In the genomic region with DNA sequence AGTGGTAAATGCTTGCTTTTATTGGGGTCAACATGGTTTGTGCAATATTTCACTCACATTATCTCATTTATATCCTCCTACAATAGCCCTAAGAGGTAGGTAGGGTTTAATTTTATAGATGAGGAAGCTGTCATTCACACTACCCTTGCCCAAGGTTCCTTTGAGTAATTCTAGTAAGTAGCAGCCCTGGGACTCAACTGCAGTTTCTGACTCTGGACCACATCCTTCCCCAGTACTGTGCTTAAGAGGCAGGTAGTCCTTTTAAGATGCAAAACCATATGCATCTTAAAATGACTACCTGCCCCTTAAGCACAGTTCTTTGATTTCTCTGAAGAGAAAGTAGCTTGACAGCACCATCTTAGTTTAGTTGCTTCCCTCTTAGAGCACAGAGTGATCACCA, we compare ENCODE assay signal across 31 cellular contexts. TPM values are rescaled to one million over a fixed set of nuclear protein-coding genes. Genes with fewer than 3 reads are reported as not detected.
DNase-seq lines count a peak whose midpoint lies in the region; ATAC-seq lines count a peak whose summit lies in the region.
"Had no signal": no experiment of that assay in that cellular context is flagged by ENCODE, and none has a peak within 500 bp of the region (broad histone marks: within the 10 kb centered on the region; RNA-seq: fewer than 3 reads in every experiment).

No MANE protein-coding gene starts in this region.

- H3K27ac Mint-ChIP-seq in activated T-helper 17 cell treated with anti-CD3 and anti-CD28 coated beads, Interleukin-2, amount 50 U/mL, for 72 hours: no peak overlapping the region
- H3K27ac Mint-ChIP-seq: activated naive CD4-positive, alpha-beta T cell treated with anti-CD3 and anti-CD28 coated beads for 36 hours; mesothelial cell of epicardium had no signal

- ATAC-seq in GM18867 (IDR thresholded peaks at IDR 0.05; ENCODE audit: unreplicated experiment): peak; percentile 87
- ATAC-seq in GM19452 (IDR thresholded peaks at IDR 0.05; ENCODE audit: unreplicated experiment): peak; percentile 66
- peak; percentile 61 for ATAC-seq in HG03097 (IDR thresholded peaks at IDR 0.05; ENCODE audit: low FRiP score, unreplicated experiment)
- ATAC-seq in activated T-helper 17 cell treated with anti-CD3 and anti-CD28 coated beads, Interleukin-2, amount 50 U/mL, for 72 hours (replicated peaks): peak; percentile 90
- ATAC-seq in HG03039 (IDR thresholded peaks at IDR 0.05; ENCODE audit: unreplicated experiment): no peak
- ATAC-seq: K562; naive thymus-derived CD4-positive, alpha-beta T cell; psoas muscle had no signal

- no peaks in the 10 kb centered on the region for H3K9me3 Mint-ChIP-seq in activated T-helper 17 cell treated with anti-CD3 and anti-CD28 coated beads, Interleukin-2, amount 50 U/mL, for 72 hours
- H3K9me3 Mint-ChIP-seq: activated naive CD4-positive, alpha-beta T cell treated with anti-CD3 and anti-CD28 coated beads for 36 hours; mesothelial cell of epicardium; naive thymus-derived CD4-positive, alpha-beta T cell; T-cell had no signal

- DNase-seq in NCI-H226 (no peak), SKM-1 treated with dmso at 0.1 percent for 144 hours (lab: John Stamatoyannopoulos, UW; ENCODE audit: unreplicated experiment) (no peak)
- DNase-seq: activated naive CD4-positive, alpha-beta T cell treated with anti-CD3 and anti-CD28 coated beads for 36 hours; activated T-cell treated with anti-CD3 and anti-CD28 coated beads, Interleukin-2, amount 50 U/mL, for 48 hours; anterior cingulate cortex; effector CD8-positive, alpha-beta T cell; H7; NCI-H1105 treated with DMSO at 0.1 percent for 48 hours; NCI-H2081; NCI-H2227 treated with DMSO at 0.1 percent for 48 hours; NCI-H69; nucleus accumbens; psoas muscle; stimulated activated CD4-positive, alpha-beta T cell treated with anti-CD3 and anti-CD28 coated beads, Interleukin-15, amount 100 ng/mL, for 24 hours; stimulated activated naive CD4-positive, alpha-beta T cell; T-cell had no signal

- H3K4me1 Mint-ChIP-seq in activated T-helper 17 cell treated with anti-CD3 and anti-CD28 coated beads, Interleukin-2, amount 50 U/mL, for 72 hours: no peaks in the 10 kb centered on the region

- H3K27me3 Mint-ChIP-seq in activated T-helper 17 cell treated with anti-CD3 and anti-CD28 coated beads, Interleukin-2, amount 50 U/mL, for 72 hours: no peaks in the 10 kb centered on the region
- H3K27me3 Mint-ChIP-seq: naive thymus-derived CD4-positive, alpha-beta T cell; T-cell had no signal

- no peaks in the 10 kb centered on the region for H3K36me3 Mint-ChIP-seq in activated T-helper 17 cell treated with anti-CD3 and anti-CD28 coated beads, Interleukin-2, amount 50 U/mL, for 72 hours (ENCODE audit: low read depth)
- H3K36me3 Mint-ChIP-seq: mesothelial cell of epicardium had no signal

- no peak overlapping the region for H3K4me3 Mint-ChIP-seq in activated T-helper 17 cell treated with anti-CD3 and anti-CD28 coated beads, Interleukin-2, amount 50 U/mL, for 72 hours
- H3K4me3 Mint-ChIP-seq: activated naive CD4-positive, alpha-beta T cell treated with anti-CD3 and anti-CD28 coated beads for 36 hours; mesothelial cell of epicardium; T-cell had no signal

RNA-seq across cellular contexts. Expression of a gene that starts 15.7 kb away (rescaled TPM):
- total RNA-seq in activated T-helper 17 cell treated with anti-CD3 and anti-CD28 coated beads, Interleukin-2, amount 50 U/mL, for 72 hours: not detected
- total RNA-seq: activated naive CD4-positive, alpha-beta T cell treated with anti-CD3 and anti-CD28 coated beads for 36 hours; bronchial epithelial cell; epithelial cell of proximal tubule; H7; HT1080; K562; kidney epithelial cell; lower leg skin; M059J; mesothelial cell of epicardium; naive thymus-derived CD4-positive, alpha-beta T cell; psoas muscle; T-cell; thoracic aorta had no signal

RNA-seq across cellular contexts. Expression of a gene that starts 44.7 kb away (rescaled TPM):
- 10 to 100 TPM in 1 of 2 donors, 1 to 10 TPM in 1; 8.1 to 13.9 TPM for total RNA-seq in activated T-helper 17 cell treated with anti-CD3 and anti-CD28 coated beads, Interleukin-2, amount 50 U/mL, for 72 hours
